26 cellular contexts compared by ENCODE assay signal in the genomic region with DNA sequence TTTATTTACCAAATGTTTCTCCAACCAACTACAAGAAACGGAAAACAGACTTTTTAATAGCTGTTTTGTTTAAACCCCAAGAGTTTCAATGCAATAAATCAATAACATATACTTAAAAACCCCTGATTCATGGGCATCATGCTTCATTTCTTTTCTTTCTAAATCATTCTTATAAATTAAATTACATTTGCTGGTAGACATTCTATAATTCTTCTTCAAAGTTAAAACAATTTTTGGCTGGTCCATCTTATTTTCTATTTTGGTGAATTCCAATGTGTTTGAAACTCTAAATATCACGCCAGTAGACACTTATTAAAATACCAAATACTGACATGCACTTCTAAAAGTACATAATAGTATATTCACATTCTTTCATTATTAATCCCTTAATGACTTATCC.
"Had no signal": no experiment of that assay in that cellular context is flagged by ENCODE, and none has a peak within 500 bp of the region (broad histone marks: within the 10 kb centered on the region; RNA-seq: fewer than 3 reads in every experiment).

No MANE protein-coding gene starts in this region.

- H3K27ac ChIP-seq: stomach, suprapubic skin, testis, thoracic aorta, thyroid gland, tibial artery, tibial nerve, transverse colon, upper lobe of left lung, upper lobe of right lung, uterus, vagina had no signal

- H3K4me1 ChIP-seq: stomach, suprapubic skin, testis, thyroid gland, tibial artery, tibial nerve, transverse colon, upper lobe of left lung, upper lobe of right lung, uterus, vagina had no signal

- ATAC-seq: stimulated activated effector memory CD8-positive, alpha-beta T cell treated with anti-CD3 and anti-CD28 coated beads, Interleukin-12 subunit alpha, Interleukin-12 subunit beta, amount 100 ng/mL, for 72 hours; stimulated activated memory B cell treated with anti-CD40 and anti-IgM and Interleukin-4, amounts not matched to agents 10 μg/mL and 1 μg/mL and 100 μg/mL, for 72 hours; stimulated activated naive B cell treated with anti-CD40 and anti-IgM and Interleukin-4, amounts not matched to agents 10 μg/mL and 1 μg/mL and 100 μg/mL, for 72 hours; stimulated activated naive CD8-positive, alpha-beta T cell treated with anti-CD3 and anti-CD28 coated beads, Interleukin-15, amount 100 ng/mL, for 72 hours; stimulated activated naive CD8-positive, alpha-beta T cell treated with anti-CD3 and anti-CD28 coated beads, Interleukin-15, Interleukin-2, amounts not matched to agents 100 U/mL and 50 U/mL, for 24 hours; upper lobe of right lung had no signal

- DNase-seq: stimulated activated CD4-positive, alpha-beta T cell treated with anti-CD3 and anti-CD28 coated beads, Interleukin-2, amount 100 ng/mL, for 48 hours; stimulated activated CD4-positive, alpha-beta T cell treated with anti-CD3 and anti-CD28 coated beads, Interleukin-4, amount 100 ng/mL, for 1 hour; stimulated activated CD4-positive, alpha-beta T cell treated with anti-CD3 and anti-CD28 coated beads, Interleukin-4, amount 100 ng/mL, for 24 hours; stimulated activated CD4-positive, alpha-beta T cell treated with anti-CD3 and anti-CD28 coated beads, Interleukin-4, amount 100 ng/mL, for 4 hours; stimulated activated CD8-positive, alpha-beta memory T cell treated with anti-CD3 and anti-CD28 coated beads, Interleukin-4, amount 100 ng/mL, for 48 hours; stimulated activated naive B cell treated with anti-CD40 and anti-IgM and Interleukin-4, amounts not matched to agents 10 μg/mL and 1 μg/mL and 100 μg/mL, for 72 hours; stimulated activated naive CD4-positive, alpha-beta T cell; stimulated activated naive CD4-positive, alpha-beta T cell treated with Interleukin-2 at 50 U/mL for 16 hours; stimulated activated naive CD8-positive, alpha-beta T cell treated with anti-CD3 and anti-CD28 coated beads, Interleukin-15, amount 100 ng/mL, for 72 hours; stimulated activated naive CD8-positive, alpha-beta T cell treated with anti-CD3 and anti-CD28 coated beads, Interleukin-15, Interleukin-2, amounts not matched to agents 100 U/mL and 50 U/mL, for 24 hours; stomach; substantia nigra; testis; tibial artery; transverse colon; trophoblast cell; upper lobe of left lung; upper lobe of right lung; uterus had no signal

- H3K4me3 ChIP-seq: stomach, suprapubic skin, testis, thoracic aorta, thyroid gland, tibial artery, tibial nerve, transverse colon, upper lobe of left lung, upper lobe of right lung, uterus, vagina had no signal

- H3K27me3 ChIP-seq: stomach, suprapubic skin, testis, thyroid gland, tibial artery, tibial nerve, transverse colon, upper lobe of left lung, upper lobe of right lung, uterus, vagina had no signal

- H3K36me3 ChIP-seq: stomach, suprapubic skin, thoracic aorta, thyroid gland, tibial artery, tibial nerve, transverse colon, upper lobe of left lung, upper lobe of right lung, uterus, vagina had no signal

- H3K9me3 ChIP-seq: stomach, suprapubic skin, testis, thoracic aorta, thyroid gland, tibial artery, tibial nerve, transverse colon, upper lobe of left lung, upper lobe of right lung, uterus, vagina had no signal
